Comparison of ENCODE assay signal across 9 cellular contexts in genomic region chr1:36446261-36446660, GRCh38. TPM values are rescaled to one million over a fixed set of nuclear protein-coding genes. Genes with fewer than 3 reads are reported as not detected.
A peak's percentile ranks its signal among the peaks of the same experiment; 100 is the strongest.
DNase-seq lines count a peak whose midpoint lies in the region; ATAC-seq, FAIRE-seq and TF ChIP-seq lines count a peak whose summit lies in the region.
"Had no signal": no experiment of that assay in that cellular context is flagged by ENCODE, and none has a peak within 500 bp of the region (broad histone marks: within the 10 kb centered on the region; RNA-seq: fewer than 3 reads in every experiment).

No MANE protein-coding gene starts in this region.

- no TSS peak for BruUV-seq in HepG2 (replicated peaks; lab: Mats Ljungman, UMichigan)

- TF ChIP-seq CTCF in HepG2 (CRISPR knock-in tag; IDR thresholded peaks at IDR 0.05) (peak; percentile 81), right lobe of liver (IDR thresholded peaks at IDR 0.05) (no peak), brain microvascular endothelial cell (IDR thresholded peaks at IDR 0.05; ENCODE audit: low read depth, low read length, missing control alignments) (peak; percentile 67), thyroid gland (IDR thresholded peaks at IDR 0.05) (no peak)

- H3K27ac ChIP-seq in HepG2 (ENCODE audit: extremely low read length, insufficient read depth, low read length): no peak overlapping the region
- no peak overlapping the region for H3K27ac ChIP-seq in right lobe of liver
- no peak overlapping the region for H3K27ac ChIP-seq in brain microvascular endothelial cell
- peak overlapping the region in 1 of 3 donors; percentile 10 for H3K27ac ChIP-seq in thyroid gland

- TF ChIP-seq POLR2A in HepG2 (IDR thresholded peaks at IDR 0.05; ENCODE audit: insufficient read depth in 1 of 2, low read depth in 2 of 2, low read length in 2 of 2) (no peak), right lobe of liver (IDR thresholded peaks at IDR 0.05) (no peak), thyroid gland (IDR thresholded peaks at IDR 0.05) (no peak)

- H2AFZ ChIP-seq in HepG2 (ENCODE audit: low read length): no peak overlapping the region

- H3K4me2 ChIP-seq in HepG2 (ENCODE audit: low read depth, low read length): no peak overlapping the region

- H3K4me3 ChIP-seq in HepG2 (replicated peaks in 1 of 3; ENCODE audit: insufficient read depth in 1 of 3, low read depth in 2 of 3, low read length in 3 of 3) (no peak overlapping the region), right lobe of liver (no peak overlapping the region), brain microvascular endothelial cell (ENCODE audit: low read depth, low read length) (no peak overlapping the region), thyroid gland (replicated peaks in 1 of 3) (no peak overlapping the region)

- TF ChIP-seq EP300 in HepG2 (IDR thresholded peaks at IDR 0.05; ENCODE audit: low read depth in 2 of 2, low read length in 2 of 2): no peak
- TF ChIP-seq EP300 in HepG2 (CRISPR knock-in tag; IDR thresholded peaks at IDR 0.05; ENCODE audit: borderline replicate concordance): no peak

- TF ChIP-seq RAD21 in HepG2 (CRISPR knock-in tag; IDR thresholded peaks at IDR 0.05): peak; percentile 36; the same call in 1 of the 2 replicates

- no peaks in the 10 kb centered on the region for H3K36me3 ChIP-seq in HepG2 (replicated peaks in 1 of 2; ENCODE audit: control insufficient read depth in 1 of 2, insufficient read depth in 2 of 2, low read length in 2 of 2)
- H3K36me3 ChIP-seq in right lobe of liver: no peaks in the 10 kb centered on the region
- H3K36me3 ChIP-seq in brain microvascular endothelial cell (replicated peaks): no peaks in the 10 kb centered on the region
- H3K36me3 ChIP-seq in thyroid gland: no peaks in the 10 kb centered on the region

- peak; percentile 34 for DNase-seq in HepG2 (ENCODE audit: low spot score)
- no peak for DNase-seq in right lobe of liver
- DNase-seq in NCI-H524 treated with DMSO at 0.1 percent for 48 hours (lab: John Stamatoyannopoulos, UW): peak; percentile 16
- DNase-seq in brain microvascular endothelial cell: no peak
- peak; percentile 37 to 39 for DNase-seq in thyroid gland
- no peak for DNase-seq in activated CD8-positive, alpha-beta memory T cell treated with anti-CD3 and anti-CD28 coated beads, Interleukin-2, amount 50 U/mL, for 4 hours
- DNase-seq in activated gamma-delta T cell treated with Interleukin-2 at 50 U/mL for 16 hours: no peak

- CTCF ChIA-PET in HepG2 (lab: Yijun Ruan, JAX; ENCODE audit: low intra/inter-chr PET ratio, low total read pairs): interaction anchor here (1.2 kb wide), 1 partner anchor 204 kb away, joined by 3 read pairs; no protein-coding TSS in a partner anchor

- H3K4me1 ChIP-seq in HepG2 (ENCODE audit: insufficient read depth, low read length) (0 out of 2 replicates have a peak, but pooled peaks cover 7% of the 10 kb centered on the region), right lobe of liver (no peaks in the 10 kb centered on the region), thyroid gland (peaks cover 13 to 17% of the 10 kb centered on the region in 2 donors)

- FAIRE-seq in HepG2 (lab: Jason Lieb, UNC): peak; percentile 80
- FAIRE-seq: G401.6 had no signal

- H4K20me1 ChIP-seq in HepG2 (ENCODE audit: insufficient read depth, low read length): no peaks in the 10 kb centered on the region

- H3K27me3 ChIP-seq in HepG2 (ENCODE audit: control insufficient read depth in 1 of 2, insufficient read depth in 2 of 2, low read length in 2 of 2) (no peaks in the 10 kb centered on the region), right lobe of liver (no peaks in the 10 kb centered on the region), brain microvascular endothelial cell (replicated peaks) (no peaks in the 10 kb centered on the region), thyroid gland (no peaks in the 10 kb centered on the region)

- H3K9ac ChIP-seq in HepG2 (ENCODE audit: insufficient read depth, low read depth, low read length): no peak overlapping the region

- in situ Hi-C loops in HepG2 (cut with HindIII; ENCODE audit: extremely low pct_ligation_motif_present, low pct_unique_long_range_greater_than_20kb): no loop called here
- in situ Hi-C loops in brain microvascular endothelial cell (cut with HindIII; ENCODE audit: low pct_ligation_motif_present, low sequenced_read_pairs): no loop called here

- H3K9me3 ChIP-seq in HepG2 (ENCODE audit: low read length): no peaks in the 10 kb centered on the region
- H3K9me3 ChIP-seq in right lobe of liver: no peaks in the 10 kb centered on the region
- H3K9me3 ChIP-seq in thyroid gland: no peaks in the 10 kb centered on the region

- ATAC-seq in HepG2 (peak; percentile 63), right lobe of liver (no peak), GM21786 (IDR thresholded peaks at IDR 0.05; ENCODE audit: unreplicated experiment) (no peak)

- POLR2A ChIA-PET in HepG2 (lab: Yijun Ruan, JAX): no interaction called here

- H3K79me2 ChIP-seq in HepG2 (ENCODE audit: insufficient read depth, low read length): no peaks in the 10 kb centered on the region

- 8% methylated on average over 3 of the region's 8 CpGs for WGBS in HepG2 (ENCODE audit: low lambda C conversion rate)
- 56% methylated on average over 8 of the region's 8 CpGs for WGBS in right lobe of liver (ENCODE audit: insufficient coverage, low coverage, low lambda C conversion rate, missing lambda C conversion rate)
- 59 to 62% methylated on average over 8 of the region's 8 CpGs for WGBS in thyroid gland, 2 donors

- intact Hi-C loops in HepG2 (cut with micrococcal nuclease; ENCODE audit: unreplicated experiment): no loop called here
- intact Hi-C loops in right lobe of liver (cut with DNase I): no loop called here
- intact Hi-C loops in thyroid gland (cut with DNase I): no loop called here

RNA-seq across cellular contexts. Expression of gene OSCP1, which starts 4.0 kb away (rescaled TPM):
- total RNA-seq in HepG2 (2016; rRNA removed; fragmentation: Illumina TruSeq; extraction: Trizol): 0.60 and 0.86 TPM in 2 replicates
- total RNA-seq in HepG2 (2016; cell fraction: cytosol; rRNA removed; fragmentation: Illumina TruSeq; extraction: Trizol; ENCODE audit: low read depth): 0.71 and 1.1 TPM in 2 replicates
- 1.0 and 1.6 TPM in 2 replicates for total RNA-seq in HepG2 (2016; cell fraction: insoluble cytoplasmic fraction; rRNA removed; fragmentation: Illumina TruSeq; extraction: Trizol)
- 0.72 and 1.4 TPM in 2 replicates for total RNA-seq in HepG2 (2016; cell fraction: membrane; rRNA removed; fragmentation: Illumina TruSeq; extraction: Trizol)
- 0.34 and 1.4 TPM in 2 replicates for total RNA-seq in HepG2 (2016; cell fraction: nucleus; rRNA removed; fragmentation: Illumina TruSeq; extraction: Trizol)
- polyA plus RNA-seq in HepG2 (2011; rRNA removed): 0.84 and 0.85 TPM in 2 replicates
- polyA plus RNA-seq in HepG2 (2011; cell fraction: cytosol; rRNA removed): 0.46 and 0.48 TPM in 2 replicates
- 0.23 and 0.93 TPM in 2 replicates for polyA plus RNA-seq in HepG2 (2011; cell fraction: nucleus; rRNA removed)
- polyA plus RNA-seq in HepG2 (2012): 1.3 TPM in 2 replicates
- 0.35 and 0.55 TPM in 2 replicates for polyA plus RNA-seq in HepG2 (2016; cell fraction: cytosol; fragmentation: Illumina TruSeq; extraction: Trizol; ENCODE audit: low read depth)
- polyA plus RNA-seq in HepG2 (2016; cell fraction: insoluble cytoplasmic fraction; fragmentation: Illumina TruSeq; extraction: Trizol; ENCODE audit: low read depth): 0.72 and 0.93 TPM in 2 replicates
- polyA plus RNA-seq in HepG2 (2016; cell fraction: membrane; fragmentation: Illumina TruSeq; extraction: Trizol; ENCODE audit: low read depth): 0.69 and 1.2 TPM in 2 replicates
- polyA plus RNA-seq in HepG2 (2016; cell fraction: nucleus; fragmentation: Illumina TruSeq; extraction: Trizol; ENCODE audit: insufficient read depth, low read depth): 1.1 and 1.4 TPM in 2 replicates
- 0.56 and 3.7 TPM in 2 replicates for polyA minus RNA-seq in HepG2 (2011; rRNA and poly(A)+ RNA removed; ENCODE audit: low replicate concordance)
- 0.62 TPM in 1 of 2 replicates, not detected in the other for polyA minus RNA-seq in HepG2 (2011; cell fraction: cytosol; rRNA and poly(A)+ RNA removed)
- polyA minus RNA-seq in HepG2 (2011; cell fraction: nucleus; rRNA and poly(A)+ RNA removed): 1.4 and 2.0 TPM in 2 replicates
- 1 to 10 TPM in 5 of 6 experiments, under 1 TPM in 1; 0.40 to 4.9 (median 1.7) TPM for total RNA-seq in right lobe of liver
- total RNA-seq in thyroid gland: 10 to 100 TPM; 15.2 to 31.9 (median 19.5) TPM

RNA-seq across cellular contexts. Expression of gene MRPS15, which starts 17.9 kb away (rescaled TPM):
- total RNA-seq in HepG2 (2016; rRNA removed; fragmentation: Illumina TruSeq; extraction: Trizol): 113 and 137 TPM in 2 replicates
- total RNA-seq in HepG2 (2016; cell fraction: cytosol; rRNA removed; fragmentation: Illumina TruSeq; extraction: Trizol; ENCODE audit: low read depth): 206 and 254 TPM in 2 replicates
- total RNA-seq in HepG2 (2016; cell fraction: insoluble cytoplasmic fraction; rRNA removed; fragmentation: Illumina TruSeq; extraction: Trizol): 122 and 135 TPM in 2 replicates
- 170 and 207 TPM in 2 replicates for total RNA-seq in HepG2 (2016; cell fraction: membrane; rRNA removed; fragmentation: Illumina TruSeq; extraction: Trizol)
- 55.2 and 55.8 TPM in 2 replicates for total RNA-seq in HepG2 (2016; cell fraction: nucleus; rRNA removed; fragmentation: Illumina TruSeq; extraction: Trizol)
- 53.3 and 59.0 TPM in 2 replicates for polyA plus RNA-seq in HepG2 (2011; rRNA removed)
- polyA plus RNA-seq in HepG2 (2011; cell fraction: cytosol; rRNA removed): 63.3 and 64.9 TPM in 2 replicates
- polyA plus RNA-seq in HepG2 (2011; cell fraction: nucleus; rRNA removed): 32.6 and 45.2 TPM in 2 replicates
- 46.7 and 60.7 TPM in 2 replicates for polyA plus RNA-seq in HepG2 (2012)
- 258 and 349 TPM in 2 replicates for polyA plus RNA-seq in HepG2 (2016; cell fraction: cytosol; fragmentation: Illumina TruSeq; extraction: Trizol; ENCODE audit: low read depth)
- 167 TPM in 2 replicates for polyA plus RNA-seq in HepG2 (2016; cell fraction: insoluble cytoplasmic fraction; fragmentation: Illumina TruSeq; extraction: Trizol; ENCODE audit: low read depth)
- polyA plus RNA-seq in HepG2 (2016; cell fraction: membrane; fragmentation: Illumina TruSeq; extraction: Trizol; ENCODE audit: low read depth): 198 and 246 TPM in 2 replicates
- polyA plus RNA-seq in HepG2 (2016; cell fraction: nucleus; fragmentation: Illumina TruSeq; extraction: Trizol; ENCODE audit: insufficient read depth, low read depth): 109 and 110 TPM in 2 replicates
- 12.8 and 22.8 TPM in 2 replicates for polyA minus RNA-seq in HepG2 (2011; rRNA and poly(A)+ RNA removed; ENCODE audit: low replicate concordance)
- 16.6 and 17.9 TPM in 2 replicates for polyA minus RNA-seq in HepG2 (2011; cell fraction: cytosol; rRNA and poly(A)+ RNA removed)
- polyA minus RNA-seq in HepG2 (2011; cell fraction: nucleus; rRNA and poly(A)+ RNA removed): 21.8 and 27.1 TPM in 2 replicates
- total RNA-seq in right lobe of liver: 10 to 100 TPM; 44.9 to 63.6 (median 55.1) TPM
- 10 to 100 TPM; 45.6 to 85.9 (median 56.3) TPM for total RNA-seq in thyroid gland

RNA-seq across cellular contexts. Expression of gene CSF3R, which starts 36.5 kb away (rescaled TPM):
- 3.5 and 11.9 TPM in 2 replicates for total RNA-seq in HepG2 (2016; rRNA removed; fragmentation: Illumina TruSeq; extraction: Trizol)
- 2.8 and 3.1 TPM in 2 replicates for total RNA-seq in HepG2 (2016; cell fraction: cytosol; rRNA removed; fragmentation: Illumina TruSeq; extraction: Trizol; ENCODE audit: low read depth)
- total RNA-seq in HepG2 (2016; cell fraction: insoluble cytoplasmic fraction; rRNA removed; fragmentation: Illumina TruSeq; extraction: Trizol): 3.2 and 11.8 TPM in 2 replicates
- total RNA-seq in HepG2 (2016; cell fraction: membrane; rRNA removed; fragmentation: Illumina TruSeq; extraction: Trizol): 5.6 and 6.3 TPM in 2 replicates
- 17.4 and 18.5 TPM in 2 replicates for total RNA-seq in HepG2 (2016; cell fraction: nucleus; rRNA removed; fragmentation: Illumina TruSeq; extraction: Trizol)
- polyA plus RNA-seq in HepG2 (2011; rRNA removed): 28.8 and 45.4 TPM in 2 replicates
- polyA plus RNA-seq in HepG2 (2011; cell fraction: cytosol; rRNA removed): 14.7 and 16.4 TPM in 2 replicates
- polyA plus RNA-seq in HepG2 (2011; cell fraction: nucleus; rRNA removed): 91.0 and 108 TPM in 2 replicates
- polyA plus RNA-seq in HepG2 (2012): 30.0 and 40.7 TPM in 2 replicates
- polyA plus RNA-seq in HepG2 (2016; cell fraction: cytosol; fragmentation: Illumina TruSeq; extraction: Trizol; ENCODE audit: low read depth): 2.0 and 2.5 TPM in 2 replicates
- polyA plus RNA-seq in HepG2 (2016; cell fraction: insoluble cytoplasmic fraction; fragmentation: Illumina TruSeq; extraction: Trizol; ENCODE audit: low read depth): 5.0 and 5.6 TPM in 2 replicates
- 5.1 and 5.2 TPM in 2 replicates for polyA plus RNA-seq in HepG2 (2016; cell fraction: membrane; fragmentation: Illumina TruSeq; extraction: Trizol; ENCODE audit: low read depth)
- polyA plus RNA-seq in HepG2 (2016; cell fraction: nucleus; fragmentation: Illumina TruSeq; extraction: Trizol; ENCODE audit: insufficient read depth, low read depth): 40.8 and 46.3 TPM in 2 replicates
- 1.5 and 20.2 TPM in 2 replicates for polyA minus RNA-seq in HepG2 (2011; rRNA and poly(A)+ RNA removed; ENCODE audit: low replicate concordance)
- 6.9 and 10.3 TPM in 2 replicates for polyA minus RNA-seq in HepG2 (2011; cell fraction: cytosol; rRNA and poly(A)+ RNA removed)
- polyA minus RNA-seq in HepG2 (2011; cell fraction: nucleus; rRNA and poly(A)+ RNA removed): 28.3 and 40.9 TPM in 2 replicates
- 10 to 100 TPM in 3 of 6 experiments, 1 to 10 TPM in 3; 4.1 to 14.0 (median 9.5) TPM for total RNA-seq in right lobe of liver
- total RNA-seq in thyroid gland: 1 to 10 TPM; 3.5 to 7.9 (median 7.1) TPM

RNA-seq across cellular contexts. Expression of gene LSM10, which starts 48.6 kb away (rescaled TPM):
- total RNA-seq in HepG2 (2016; rRNA removed; fragmentation: Illumina TruSeq; extraction: Trizol) (14.0 and 17.0 TPM in 2 replicates), right lobe of liver (10 to 100 TPM; 15.2 to 42.0 (median 22.3) TPM), thyroid gland (10 to 100 TPM; 19.1 to 52.7 (median 49.0) TPM)
- total RNA-seq in HepG2 (2016; cell fraction: cytosol; rRNA removed; fragmentation: Illumina TruSeq; extraction: Trizol; ENCODE audit: low read depth): 56.5 and 60.8 TPM in 2 replicates
- total RNA-seq in HepG2 (2016; cell fraction: insoluble cytoplasmic fraction; rRNA removed; fragmentation: Illumina TruSeq; extraction: Trizol): 14.8 TPM in 2 replicates
- total RNA-seq in HepG2 (2016; cell fraction: membrane; rRNA removed; fragmentation: Illumina TruSeq; extraction: Trizol): 50.9 and 52.1 TPM in 2 replicates
- 6.1 and 9.2 TPM in 2 replicates for total RNA-seq in HepG2 (2016; cell fraction: nucleus; rRNA removed; fragmentation: Illumina TruSeq; extraction: Trizol)
- 52.0 and 61.6 TPM in 2 replicates for polyA plus RNA-seq in HepG2 (2011; rRNA removed)
- 52.4 and 63.1 TPM in 2 replicates for polyA plus RNA-seq in HepG2 (2011; cell fraction: cytosol; rRNA removed)
- polyA plus RNA-seq in HepG2 (2011; cell fraction: nucleus; rRNA removed): 18.3 and 21.3 TPM in 2 replicates
- 22.5 and 35.0 TPM in 2 replicates for polyA plus RNA-seq in HepG2 (2012)
- 247 and 272 TPM in 2 replicates for polyA plus RNA-seq in HepG2 (2016; cell fraction: cytosol; fragmentation: Illumina TruSeq; extraction: Trizol; ENCODE audit: low read depth)
- 57.9 and 60.5 TPM in 2 replicates for polyA plus RNA-seq in HepG2 (2016; cell fraction: insoluble cytoplasmic fraction; fragmentation: Illumina TruSeq; extraction: Trizol; ENCODE audit: low read depth)
- polyA plus RNA-seq in HepG2 (2016; cell fraction: membrane; fragmentation: Illumina TruSeq; extraction: Trizol; ENCODE audit: low read depth): 158 and 176 TPM in 2 replicates
- 38.1 and 40.1 TPM in 2 replicates for polyA plus RNA-seq in HepG2 (2016; cell fraction: nucleus; fragmentation: Illumina TruSeq; extraction: Trizol; ENCODE audit: insufficient read depth, low read depth)
- polyA minus RNA-seq in HepG2 (2011; rRNA and poly(A)+ RNA removed; ENCODE audit: low replicate concordance): 38.9 and 99.2 TPM in 2 replicates
- 11.0 and 14.3 TPM in 2 replicates for polyA minus RNA-seq in HepG2 (2011; cell fraction: cytosol; rRNA and poly(A)+ RNA removed)
- polyA minus RNA-seq in HepG2 (2011; cell fraction: nucleus; rRNA and poly(A)+ RNA removed): 9.0 and 11.3 TPM in 2 replicates

Comparison
In these comparisons a context has a peak if more than half of its experiments do, and no peak if none do; other contexts are left out.
1. DNase-seq: peak in HepG2 (single experiment), NCI-H524 treated with DMSO at 0.1 percent for 48 hours (single experiment) and thyroid gland (2 of 2); none in right lobe of liver (0 of 3), brain microvascular endothelial cell (single experiment), activated CD8-positive, alpha-beta memory T cell treated with anti-CD3 and anti-CD28 coated beads, Interleukin-2, amount 50 U/mL, for 4 hours (single experiment) and activated gamma-delta T cell treated with Interleukin-2 at 50 U/mL for 16 hours (single experiment).
2. CTCF ChIP-seq: peak in HepG2 (single experiment) and brain microvascular endothelial cell (single experiment); none in right lobe of liver (0 of 4) and thyroid gland (0 of 6).